Comparison of ENCODE assay signal across 9 cellular contexts in genomic region chr4:16082424-16083216, GRCh38. TPM values are rescaled to one million over a fixed set of nuclear protein-coding genes. Genes with fewer than 3 reads are reported as not detected.
DNase-seq lines count a peak whose midpoint lies in the region; ATAC-seq and TF ChIP-seq lines count a peak whose summit lies in the region.
"Had no signal": no experiment of that assay in that cellular context is flagged by ENCODE, and none has a peak within 500 bp of the region (broad histone marks: within the 10 kb centered on the region; RNA-seq: fewer than 3 reads in every experiment).

No MANE protein-coding gene starts in this region.

- DNase-seq in NCI-H2227 (lab: John Stamatoyannopoulos, UW; ENCODE audit: unreplicated experiment) (peak; percentile 20), NCI-H2227 treated with DMSO at 0.1 percent for 48 hours (lab: John Stamatoyannopoulos, UW) (no peak), heart right ventricle (peak; percentile 16 to 25), SKM-1 (lab: John Stamatoyannopoulos, UW; ENCODE audit: unreplicated experiment) (no peak)
- no peak for DNase-seq in activated T-helper 1 cell treated with anti-CD3 and anti-CD28 coated beads, Interleukin-12 subunit alpha, Interleukin-12 subunit beta, Interleukin-2, Interleukin-4 antibody, amounts not matched to agents 30 ng/mL and 10 ng/mL and 1 ng/mL, durations not matched to agents 14 hours and 24 hours and 36 hours (ENCODE audit: low spot score)

- H3K36me3 ChIP-seq in heart right ventricle (no peaks in the 10 kb centered on the region), parathyroid adenoma (ENCODE audit: control insufficient read depth, insufficient read depth, low read length) (no peaks in the 10 kb centered on the region)

- H3K9me3 ChIP-seq in heart right ventricle (peaks cover 0 to 13% (median 0%) of the 10 kb centered on the region in 11 donors), parathyroid adenoma (ENCODE audit: control insufficient read depth, low read length) (no peaks in the 10 kb centered on the region)

- no peak overlapping the region for H3K9ac ChIP-seq in parathyroid adenoma

- peak overlapping the region; percentile 55 for H3K4me2 ChIP-seq in parathyroid adenoma (ENCODE audit: low read length)

- WGBS in heart right ventricle, 2 donors = 0% methylated on average over 58 of the region's 58 CpGs

- H2AFZ ChIP-seq in parathyroid adenoma = peak overlapping the region; percentile 38

- ATAC-seq in heart right ventricle = peak; percentile 44 to 73 (median 56)
- ATAC-seq in HG03442 (IDR thresholded peaks at IDR 0.05; ENCODE audit: unreplicated experiment) = no peak
- ATAC-seq in GM18519 (IDR thresholded peaks at IDR 0.05; ENCODE audit: low FRiP score, unreplicated experiment) = no peak

- no peak overlapping the region for H3K27ac Mint-ChIP-seq in activated T-helper 1 cell treated with anti-CD3 and anti-CD28 coated beads, Interleukin-12 subunit alpha, Interleukin-12 subunit beta, Interleukin-2, Interleukin-4 antibody, amounts not matched to agents 30 ng/mL and 10 ng/mL and 1 ng/mL, durations not matched to agents 14 hours and 24 hours and 36 hours

- H3K9me3 Mint-ChIP-seq in activated T-helper 1 cell treated with anti-CD3 and anti-CD28 coated beads, Interleukin-12 subunit alpha, Interleukin-12 subunit beta, Interleukin-2, Interleukin-4 antibody, amounts not matched to agents 30 ng/mL and 10 ng/mL and 1 ng/mL, durations not matched to agents 14 hours and 24 hours and 36 hours = peaks cover 8% of the 10 kb centered on the region

- H3K4me3 Mint-ChIP-seq in activated T-helper 1 cell treated with anti-CD3 and anti-CD28 coated beads, Interleukin-12 subunit alpha, Interleukin-12 subunit beta, Interleukin-2, Interleukin-4 antibody, amounts not matched to agents 30 ng/mL and 10 ng/mL and 1 ng/mL, durations not matched to agents 14 hours and 24 hours and 36 hours = peak overlapping the region; percentile 59

- H3K4me3 ChIP-seq in heart right ventricle (peak overlapping the region; percentile 34 to 77 (median 58)), parathyroid adenoma (ENCODE audit: low read depth, low read length) (peak overlapping the region; percentile 29)

- intact Hi-C loops in activated T-helper 1 cell treated with anti-CD3 and anti-CD28 coated beads, Interleukin-12 subunit alpha, Interleukin-12 subunit beta, Interleukin-2, Interleukin-4 antibody, amounts not matched to agents 30 ng/mL and 10 ng/mL and 1 ng/mL, durations not matched to agents 14 hours and 24 hours and 36 hours (cut with micrococcal nuclease) = no loop called here
- intact Hi-C loops in heart right ventricle (cut with DNase I) = loop anchor here in 1 of 10 donors (5.0 kb wide), 1 partner anchor 80 kb away; no protein-coding TSS in a partner anchor

- peaks cover 1% of the 10 kb centered on the region for H3K36me3 Mint-ChIP-seq in activated T-helper 1 cell treated with anti-CD3 and anti-CD28 coated beads, Interleukin-12 subunit alpha, Interleukin-12 subunit beta, Interleukin-2, Interleukin-4 antibody, amounts not matched to agents 30 ng/mL and 10 ng/mL and 1 ng/mL, durations not matched to agents 14 hours and 24 hours and 36 hours (ENCODE audit: low read depth)

- H3K27me3 Mint-ChIP-seq in activated T-helper 1 cell treated with anti-CD3 and anti-CD28 coated beads, Interleukin-12 subunit alpha, Interleukin-12 subunit beta, Interleukin-2, Interleukin-4 antibody, amounts not matched to agents 30 ng/mL and 10 ng/mL and 1 ng/mL, durations not matched to agents 14 hours and 24 hours and 36 hours (ENCODE audit: insufficient read depth) = peaks cover 60% of the 10 kb centered on the region

- H3K4me1 ChIP-seq in heart right ventricle (peaks cover 4 to 38% (median 22%) of the 10 kb centered on the region in 9 donors), parathyroid adenoma (no peaks in the 10 kb centered on the region)

- no peak overlapping the region for H3K27ac ChIP-seq in heart right ventricle
- H3K27ac ChIP-seq in parathyroid adenoma = no peak overlapping the region

- TF ChIP-seq CTCF in heart right ventricle (IDR thresholded peaks at IDR 0.05) (no peak), parathyroid adenoma (IDR thresholded peaks at IDR 0.05) (no peak)

- H3K4me1 Mint-ChIP-seq in activated T-helper 1 cell treated with anti-CD3 and anti-CD28 coated beads, Interleukin-12 subunit alpha, Interleukin-12 subunit beta, Interleukin-2, Interleukin-4 antibody, amounts not matched to agents 30 ng/mL and 10 ng/mL and 1 ng/mL, durations not matched to agents 14 hours and 24 hours and 36 hours (ENCODE audit: low read depth) = peaks cover 25% of the 10 kb centered on the region

- H3K27me3 ChIP-seq in heart right ventricle (peaks cover 0 to 76% (median 55%) of the 10 kb centered on the region in 7 donors), parathyroid adenoma (ENCODE audit: control insufficient read depth, insufficient read depth, low read length) (no peaks in the 10 kb centered on the region)

- H3K79me2 ChIP-seq in parathyroid adenoma = no peaks in the 10 kb centered on the region

RNA-seq across cellular contexts. Expression of gene PROM1, which starts 1.2 kb away (rescaled TPM):
- not detected in 2 replicates for total RNA-seq in activated T-helper 1 cell treated with anti-CD3 and anti-CD28 coated beads, Interleukin-12 subunit alpha, Interleukin-12 subunit beta, Interleukin-2, Interleukin-4 antibody, amounts not matched to agents 30 ng/mL and 10 ng/mL and 1 ng/mL, durations not matched to agents 14 hours and 24 hours and 36 hours
- total RNA-seq in heart right ventricle = 10 to 100 TPM in 4 of 10 donors, 1 to 10 TPM in 6; 1.3 to 19.3 (median 3.4) TPM
- 1 to 10 TPM; 1.2 to 4.5 TPM for polyA plus RNA-seq in heart right ventricle
- polyA plus RNA-seq: BJ had no signal

Comparison
In these comparisons a context has a peak if more than half of its experiments do, and no peak if none do; other contexts are left out.
1. DNase-seq: peak in NCI-H2227 (single experiment) and heart right ventricle (2 of 2); none in NCI-H2227 treated with DMSO at 0.1 percent for 48 hours (single experiment), activated T-helper 1 cell treated with anti-CD3 and anti-CD28 coated beads, Interleukin-12 subunit alpha, Interleukin-12 subunit beta, Interleukin-2, Interleukin-4 antibody, amounts not matched to agents 30 ng/mL and 10 ng/mL and 1 ng/mL, durations not matched to agents 14 hours and 24 hours and 36 hours (single experiment) and SKM-1 (single experiment).
2. ATAC-seq: peak in heart right ventricle (8 of 8); none in HG03442 (single experiment) and GM18519 (single experiment).